16 cellular contexts compared by ENCODE assay signal in the genomic region with DNA sequence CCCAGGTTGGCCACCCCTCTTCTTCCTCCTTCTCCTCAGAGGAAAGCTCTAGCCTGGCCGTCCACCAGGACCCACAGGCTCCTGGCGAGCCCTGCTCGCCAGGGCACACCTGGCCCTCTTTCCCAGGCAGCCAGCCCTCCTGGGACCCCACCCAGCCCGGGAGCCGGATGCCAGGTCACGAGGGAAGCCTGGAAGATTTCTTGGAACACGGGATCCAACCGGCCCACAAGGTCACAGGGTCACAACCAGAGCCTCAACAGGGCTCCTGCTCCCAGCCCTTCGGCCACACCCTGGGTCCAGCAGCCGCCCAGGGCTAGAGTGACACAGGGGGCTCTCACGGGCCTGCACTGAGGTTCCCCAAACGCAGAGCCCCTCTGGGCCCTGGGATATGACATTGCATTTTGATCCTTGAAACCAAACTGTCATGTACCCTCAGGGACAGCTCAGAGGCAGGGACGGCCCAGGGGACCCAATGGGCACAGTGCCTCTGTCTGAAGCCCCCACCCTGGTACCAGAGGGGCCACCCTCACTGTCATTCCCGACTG. TPM values are rescaled to one million over a fixed set of nuclear protein-coding genes. Genes with fewer than 3 reads are reported as not detected.
A peak's percentile ranks its signal among the peaks of the same experiment; 100 is the strongest.
DNase-seq lines count a peak whose midpoint lies in the region; ATAC-seq and TF ChIP-seq lines count a peak whose summit lies in the region.
"Had no signal": no experiment of that assay in that cellular context is flagged by ENCODE, and none has a peak within 500 bp of the region (broad histone marks: within the 10 kb centered on the region; RNA-seq: fewer than 3 reads in every experiment).

No MANE protein-coding gene starts in this region.

- CTCF ChIA-PET in activated CD8-positive, alpha-beta memory T cell treated with anti-CD3 and anti-CD28 coated beads, Interleukin-2, amount 10 ng/mL, durations not matched to agents 7 days and 5 days (lab: Charles Lee): interaction anchor here (0.9 kb wide), 1 partner anchor 11 kb away, joined by 3 read pairs; no protein-coding TSS in a partner anchor

- no peaks in the 10 kb centered on the region for H3K9me3 ChIP-seq in body of pancreas
- no peaks in the 10 kb centered on the region for H3K9me3 ChIP-seq in lower lobe of right lung
- H3K9me3 ChIP-seq in upper lobe of left lung: no peaks in the 10 kb centered on the region

- WGBS in body of pancreas, 2 donors: 23 to 32% methylated on average over 6 to 13 of the region's 14 CpGs
- 60% methylated on average over 10 of the region's 14 CpGs; no CpG with 5 or more reads in 1 of the 2 donors for WGBS in upper lobe of left lung, 2 donors

- ATAC-seq in activated CD8-positive, alpha-beta memory T cell treated with anti-CD3 and anti-CD28 coated beads, Interleukin-2, amount 10 ng/mL, durations not matched to agents 7 days and 5 days: no peak
- ATAC-seq in body of pancreas (peak; percentile 22), lower lobe of right lung (no peak), upper lobe of left lung (ENCODE audit: low FRiP score in 2 of 2) (no peak), esophagus mucosa (no peak), HG03097 (IDR thresholded peaks at IDR 0.05; ENCODE audit: low FRiP score, unreplicated experiment) (no peak)

- H3K27ac Mint-ChIP-seq in activated CD8-positive, alpha-beta memory T cell treated with anti-CD3 and anti-CD28 coated beads, Interleukin-2, amount 10 ng/mL, durations not matched to agents 7 days and 5 days: no peak overlapping the region

- H3K27ac ChIP-seq in body of pancreas: peak overlapping the region; percentile 89 to 100 (median 100)
- peak overlapping the region; percentile 56 for H3K27ac ChIP-seq in lower lobe of right lung
- H3K27ac ChIP-seq in upper lobe of left lung: peak overlapping the region; percentile 54 to 100 (median 85)

- H3K36me3 ChIP-seq in body of pancreas (replicated peaks in 1 of 2; ENCODE audit: insufficient read depth in 1 of 2, low read depth in 2 of 2) (peaks cover 4 to 5% of the 10 kb centered on the region in 2 donors), lower lobe of right lung (peaks cover 82% of the 10 kb centered on the region), upper lobe of left lung (peaks cover 24 to 84% (median 58%) of the 10 kb centered on the region in 4 donors)

- no peaks in the 10 kb centered on the region for H3K9me3 Mint-ChIP-seq in activated CD8-positive, alpha-beta memory T cell treated with anti-CD3 and anti-CD28 coated beads, Interleukin-2, amount 10 ng/mL, durations not matched to agents 7 days and 5 days (ENCODE audit: low read depth)
- H3K9me3 Mint-ChIP-seq: neural crest cell had no signal

- TF ChIP-seq CTCF in body of pancreas (IDR thresholded peaks at IDR 0.05) (peak in 2 of 7 experiments; percentile 9 to 20), lower lobe of right lung (IDR thresholded peaks at IDR 0.05) (no peak), upper lobe of left lung (IDR thresholded peaks at IDR 0.05) (no peak)

- TF ChIP-seq POLR2A in body of pancreas (IDR thresholded peaks at IDR 0.05) (peak; percentile 14 to 42 (median 16)), upper lobe of left lung (IDR thresholded peaks at IDR 0.05) (no peak)

- H3K27me3 ChIP-seq in body of pancreas (no peaks in the 10 kb centered on the region), lower lobe of right lung (ENCODE audit: low read depth) (no peaks in the 10 kb centered on the region), upper lobe of left lung (no peaks in the 10 kb centered on the region)

- peaks cover 90% of the 10 kb centered on the region for H3K4me1 ChIP-seq in body of pancreas
- H3K4me1 ChIP-seq in lower lobe of right lung: peaks cover 91% of the 10 kb centered on the region
- peaks cover 86 to 90% (median 89%) of the 10 kb centered on the region in 4 donors for H3K4me1 ChIP-seq in upper lobe of left lung

- H3K27me3 Mint-ChIP-seq in activated CD8-positive, alpha-beta memory T cell treated with anti-CD3 and anti-CD28 coated beads, Interleukin-2, amount 10 ng/mL, durations not matched to agents 7 days and 5 days: no peaks in the 10 kb centered on the region
- H3K27me3 Mint-ChIP-seq: brain had no signal

- peaks cover 46% of the 10 kb centered on the region for H3K4me1 Mint-ChIP-seq in activated CD8-positive, alpha-beta memory T cell treated with anti-CD3 and anti-CD28 coated beads, Interleukin-2, amount 10 ng/mL, durations not matched to agents 7 days and 5 days

- H3K36me3 Mint-ChIP-seq in activated CD8-positive, alpha-beta memory T cell treated with anti-CD3 and anti-CD28 coated beads, Interleukin-2, amount 10 ng/mL, durations not matched to agents 7 days and 5 days: peaks cover 11% of the 10 kb centered on the region

- no peak overlapping the region for H3K4me3 Mint-ChIP-seq in activated CD8-positive, alpha-beta memory T cell treated with anti-CD3 and anti-CD28 coated beads, Interleukin-2, amount 10 ng/mL, durations not matched to agents 7 days and 5 days
- H3K4me3 Mint-ChIP-seq: brain had no signal

- DNase-seq in activated CD8-positive, alpha-beta memory T cell treated with anti-CD3 and anti-CD28 coated beads, Interleukin-2, amount 10 ng/mL, durations not matched to agents 7 days and 5 days: peak; percentile 41
- DNase-seq in activated CD8-positive, alpha-beta memory T cell treated with anti-CD3 and anti-CD28 coated beads, Interleukin-2, amount 50 U/mL, for 48 hours: no peak
- DNase-seq in body of pancreas: peak; percentile 89 to 95 (median 92)
- no peak for DNase-seq in lower lobe of right lung
- peak; percentile 47 to 74 for DNase-seq in upper lobe of left lung
- DNase-seq in DMS114 treated with DMSO at 0.1 percent for 48 hours (lab: John Stamatoyannopoulos, UW; ENCODE audit: unreplicated experiment): no peak
- DNase-seq: activated T-cell treated with anti-CD3 and anti-CD28 coated beads, Interleukin-2, amount 50 U/mL, for 1 hour; DND-41; NCI-H1092 treated with DMSO at 0.1 percent for 48 hours; NCI-H510A treated with DMSO at 0.1 percent for 48 hours; SIG-M5; stimulated activated naive CD4-positive, alpha-beta T cell had no signal

- TF ChIP-seq EP300 in upper lobe of left lung (IDR thresholded peaks at IDR 0.05): no peak

- no peak overlapping the region for H3K4me3 ChIP-seq in body of pancreas
- H3K4me3 ChIP-seq in lower lobe of right lung: peak overlapping the region; percentile 6
- H3K4me3 ChIP-seq in upper lobe of left lung: no peak overlapping the region

- intact Hi-C loops in body of pancreas (cut with DNase I) (no loop called here), lower lobe of right lung (cut with DNase I) (no loop called here)

RNA-seq across cellular contexts. Expression of a gene that starts 5.5 kb away (rescaled TPM):
- 100 to 1,000 TPM; 196 to 201 TPM for total RNA-seq in activated CD8-positive, alpha-beta memory T cell treated with anti-CD3 and anti-CD28 coated beads, Interleukin-2, amount 10 ng/mL, durations not matched to agents 7 days and 5 days
- 100 to 1,000 TPM; 180 to 273 TPM for total RNA-seq in body of pancreas
- total RNA-seq in lower lobe of right lung: 268 TPM
- total RNA-seq in upper lobe of left lung: 100 to 1,000 TPM; 200 to 397 (median 264) TPM
- total RNA-seq in esophagus mucosa: 311 TPM

RNA-seq across cellular contexts. Expression of a gene that starts 30.1 kb away (rescaled TPM):
- total RNA-seq in activated CD8-positive, alpha-beta memory T cell treated with anti-CD3 and anti-CD28 coated beads, Interleukin-2, amount 10 ng/mL, durations not matched to agents 7 days and 5 days: 10 to 100 TPM; 37.4 to 52.7 TPM
- total RNA-seq in body of pancreas (10 to 100 TPM; 42.3 to 44.8 TPM), lower lobe of right lung (62.0 TPM), upper lobe of left lung (10 to 100 TPM; 49.0 to 87.3 (median 69.8) TPM), esophagus mucosa (68.6 TPM)

RNA-seq across cellular contexts. Expression of a gene that starts 50.6 kb away (rescaled TPM):
- total RNA-seq in activated CD8-positive, alpha-beta memory T cell treated with anti-CD3 and anti-CD28 coated beads, Interleukin-2, amount 10 ng/mL, durations not matched to agents 7 days and 5 days: 100 to 1,000 TPM; 200 to 202 TPM
- 10 to 100 TPM; 11.7 to 22.1 TPM for total RNA-seq in body of pancreas
- 69.2 TPM for total RNA-seq in lower lobe of right lung
- total RNA-seq in upper lobe of left lung: 100 to 1,000 TPM in 1 of 6 donors, 10 to 100 TPM in 5; 35.4 to 107 (median 60.7) TPM
- 28.1 TPM for total RNA-seq in esophagus mucosa

RNA-seq across cellular contexts. Expression of a gene that starts 51.1 kb away (rescaled TPM):
- 10 to 100 TPM in 1 of 2 experiments, 1 to 10 TPM in 1; 7.2 to 10.1 TPM for total RNA-seq in activated CD8-positive, alpha-beta memory T cell treated with anti-CD3 and anti-CD28 coated beads, Interleukin-2, amount 10 ng/mL, durations not matched to agents 7 days and 5 days
- 1 to 10 TPM; 3.4 to 4.0 TPM for total RNA-seq in body of pancreas
- total RNA-seq in lower lobe of right lung: 7.4 TPM
- total RNA-seq in upper lobe of left lung: 10 to 100 TPM in 2 of 6 donors, 1 to 10 TPM in 3, under 1 TPM in 1; 0.59 to 61.8 (median 6.4) TPM
- total RNA-seq in esophagus mucosa: 4.7 TPM

Comparison
In these comparisons a context has a peak if more than half of its experiments do, and no peak if none do; other contexts are left out.
1. DNase-seq: peak in activated CD8-positive, alpha-beta memory T cell treated with anti-CD3 and anti-CD28 coated beads, Interleukin-2, amount 10 ng/mL, durations not matched to agents 7 days and 5 days (single experiment), body of pancreas (4 of 4) and upper lobe of left lung (2 of 2); none in activated CD8-positive, alpha-beta memory T cell treated with anti-CD3 and anti-CD28 coated beads, Interleukin-2, amount 50 U/mL, for 48 hours (single experiment), lower lobe of right lung (single experiment) and DMS114 treated with DMSO at 0.1 percent for 48 hours (single experiment).
2. POLR2A ChIP-seq: peak in body of pancreas (3 of 3); none in upper lobe of left lung (0 of 4).
3. Peak in every context shown above with its lines, with median percentiles within 50 percentile points of each other: H3K27ac ChIP-seq.